ENCODE assay signal across 1 cellular context in genomic region chr14:32367501-32367900, GRCh38.
TF ChIP-seq lines count a peak whose summit lies in the region.

No MANE protein-coding gene starts in this region.

TF ChIP-seq in endothelial cell of umbilical vein, 7 proteins besides CTCF, POLR2A, EP300 and RAD21 (continued from another document):
- TF ChIP-seq JUN (IDR thresholded peaks at IDR 0.05; ENCODE audit: borderline replicate concordance, insufficient read depth, insufficient read length, low read depth): no peak
- no peak for TF ChIP-seq MYC (IDR thresholded peaks at IDR 0.05; ENCODE audit: low read depth, low read length)
